ENCODE assay signal across 8 cellular contexts in the genomic region with DNA sequence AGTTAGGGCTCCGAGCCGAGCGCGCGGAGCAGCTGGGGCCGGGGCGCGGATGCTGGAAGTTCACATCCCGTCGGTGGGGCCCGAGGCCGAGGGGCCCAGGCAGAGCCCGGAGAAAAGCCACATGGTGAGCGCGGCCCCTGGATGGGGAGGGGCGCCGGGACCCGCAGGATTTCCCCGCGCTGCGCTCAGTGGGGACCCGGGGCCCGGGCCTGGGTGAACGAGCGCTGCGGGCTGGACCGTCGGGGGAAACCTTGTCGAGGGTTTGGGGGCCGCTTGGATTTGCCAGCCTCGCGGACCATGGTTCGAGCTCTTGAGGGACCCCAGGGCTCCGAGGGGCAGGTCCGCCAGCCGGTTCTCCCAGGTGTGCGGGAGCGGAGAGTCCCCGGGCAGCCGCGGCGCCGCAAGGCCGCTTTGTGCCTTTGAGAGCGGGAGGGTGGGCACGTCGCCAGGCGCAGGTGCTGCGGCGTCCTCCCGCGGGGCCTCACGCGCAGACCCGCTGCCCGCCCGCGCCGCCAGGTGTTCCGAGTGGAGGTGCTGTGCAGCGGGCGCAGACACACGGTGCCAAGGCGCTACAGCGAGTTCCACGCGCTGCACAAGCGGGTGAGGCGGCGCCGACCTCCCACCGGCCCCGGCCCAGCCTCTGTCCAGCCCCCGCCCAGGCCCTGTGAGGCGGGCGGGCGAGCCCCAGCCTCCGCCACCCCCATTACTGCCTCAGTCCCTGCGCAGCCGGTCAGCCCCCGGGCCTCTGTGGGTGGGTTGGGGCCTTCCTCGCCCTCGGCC.
DNase-seq lines count a peak whose midpoint lies in the region; ATAC-seq and TF ChIP-seq lines count a peak whose summit lies in the region.

SNX22 (plus strand) TSS at position 5 of the 780 bp plus-strand sequence; CDS start at position 50, 45 bp downstream.

- DNase-seq in NCI-H345 (lab: John Stamatoyannopoulos, UW), result peak; percentile 33
- DNase-seq in NCI-H345 treated with DMSO at 0.1 percent for 48 hours (lab: John Stamatoyannopoulos, UW; ENCODE audit: unreplicated experiment), result no peak
- DNase-seq in T-helper 2 cell treated with Interferon-gamma antibody and Interleukin-4, amounts not matched to agents 5 μg/mL and 100 μg/mL, for 36 hours (ENCODE audit: low spot score), result no peak
- peak; percentile 64 to 73 for DNase-seq in erythroblast (lab: John Stamatoyannopoulos, UW)
- DNase-seq in NK-92 treated with Interleukin-12 subunit alpha and Interleukin-12 subunit beta, amount 100 ng/mL, for 24 hours (lab: John Stamatoyannopoulos, UW), result no peak

- no peak within 1 kb of the TSS for H3K27ac ChIP-seq in neutrophil

- H3K36me3 Mint-ChIP-seq in T-helper 2 cell treated with Interferon-gamma antibody and Interleukin-4, amounts not matched to agents 5 μg/mL and 100 μg/mL, for 36 hours (ENCODE audit: low read depth), result peaks cover 22% of the 10 kb centered on the region

- H3K36me3 ChIP-seq in neutrophil, result peaks cover 35% of the 10 kb centered on the region

- H3K4me3 Mint-ChIP-seq in T-helper 2 cell treated with Interferon-gamma antibody and Interleukin-4, amounts not matched to agents 5 μg/mL and 100 μg/mL, for 36 hours, result peak within 1 kb of the TSS; percentile 87

- peak; percentile 7 for ATAC-seq in HG02840 (IDR thresholded peaks at IDR 0.05; ENCODE audit: low FRiP score, unreplicated experiment)
- no peak for ATAC-seq in HG03457 (IDR thresholded peaks at IDR 0.05; ENCODE audit: unreplicated experiment)

- peak; percentile 70 for TF ChIP-seq POLR2A in erythroblast (IDR thresholded peaks at IDR 0.05; ENCODE audit: low read length)

- H3K27me3 Mint-ChIP-seq in T-helper 2 cell treated with Interferon-gamma antibody and Interleukin-4, amounts not matched to agents 5 μg/mL and 100 μg/mL, for 36 hours (ENCODE audit: low read depth), result peaks cover 3% of the 10 kb centered on the region

- no peak for TF ChIP-seq CTCF in neutrophil (IDR thresholded peaks at IDR 0.05)

- H3K27ac Mint-ChIP-seq in T-helper 2 cell treated with Interferon-gamma antibody and Interleukin-4, amounts not matched to agents 5 μg/mL and 100 μg/mL, for 36 hours, result peak within 1 kb of the TSS; percentile 55

- H3K4me3 ChIP-seq in neutrophil (ENCODE audit: low read depth in 1 of 2, low read length in 1 of 2), result peak within 1 kb of the TSS; percentile 26 to 59

- H3K9me3 Mint-ChIP-seq in T-helper 2 cell treated with Interferon-gamma antibody and Interleukin-4, amounts not matched to agents 5 μg/mL and 100 μg/mL, for 36 hours, result no peaks in the 10 kb centered on the region

- H3K4me1 ChIP-seq in neutrophil (ENCODE audit: control insufficient read depth in 1 of 2, insufficient read depth in 1 of 2, low read depth in 1 of 2, low read length in 1 of 2), result peaks cover 29% of the 10 kb centered on the region in 2 experiments

- H3K27me3 ChIP-seq in neutrophil, result peaks cover 53% of the 10 kb centered on the region

- H3K9me3 ChIP-seq in neutrophil, result no peaks in the 10 kb centered on the region

- H3K4me1 Mint-ChIP-seq in T-helper 2 cell treated with Interferon-gamma antibody and Interleukin-4, amounts not matched to agents 5 μg/mL and 100 μg/mL, for 36 hours (ENCODE audit: low read depth), result peaks cover 16% of the 10 kb centered on the region

Comparison
In these comparisons a context has a peak if more than half of its experiments do, and no peak if none do; other contexts are left out.
1. DNase-seq: peak in NCI-H345 (single experiment) and erythroblast (2 of 2); none in NCI-H345 treated with DMSO at 0.1 percent for 48 hours (single experiment), T-helper 2 cell treated with Interferon-gamma antibody and Interleukin-4, amounts not matched to agents 5 μg/mL and 100 μg/mL, for 36 hours (single experiment) and NK-92 treated with Interleukin-12 subunit alpha and Interleukin-12 subunit beta, amount 100 ng/mL, for 24 hours (single experiment).